In genomic region chr3:158097571-158098553, GRCh38 we compare ENCODE assay signal across 8 cellular contexts. TPM values are rescaled to one million over a fixed set of nuclear protein-coding genes. Genes with fewer than 3 reads are reported as not detected.
DNase-seq lines count a peak whose midpoint lies in the region; ATAC-seq and TF ChIP-seq lines count a peak whose summit lies in the region.

No MANE protein-coding gene starts in this region.

- H3K27me3 Mint-ChIP-seq in central memory CD8-positive, alpha-beta T cell: peaks cover 82% of the 10 kb centered on the region

- peak overlapping the region; percentile 45 for H3K4me2 ChIP-seq in HCT116 (ENCODE audit: low read length)
- no peak overlapping the region for H3K4me2 ChIP-seq in SK-N-SH

- H4K20me1 ChIP-seq in HCT116 (ENCODE audit: insufficient read depth) (no peaks in the 10 kb centered on the region), SK-N-SH (ENCODE audit: insufficient read depth) (no peaks in the 10 kb centered on the region; the same call in 1 of the 2 replicates)

- H3K9me2 ChIP-seq in HCT116 (ENCODE audit: insufficient read depth) (no peaks in the 10 kb centered on the region), SK-N-SH (no peaks in the 10 kb centered on the region)

- no peak for TF ChIP-seq CTCF in HCT116 (IDR thresholded peaks at IDR 0.05 in 2 of 3, conservative IDR thresholded peaks at IDR 0.05 in 1 of 3; ENCODE audit: borderline replicate concordance in 1 of 3, insufficient read depth in 1 of 3, low read depth in 2 of 3, low read length in 2 of 3)
- TF ChIP-seq CTCF in WI38 (IDR thresholded peaks at IDR 0.05; ENCODE audit: low read depth, low read length): no peak
- TF ChIP-seq CTCF in lung (IDR thresholded peaks at IDR 0.05; ENCODE audit: control extremely low read depth, extremely low read depth): no peak
- TF ChIP-seq CTCF in SK-N-SH (IDR thresholded peaks at IDR 0.05): no peak

- H3K36me3 Mint-ChIP-seq in central memory CD8-positive, alpha-beta T cell (ENCODE audit: insufficient read depth): peaks cover 10% of the 10 kb centered on the region

- H3K27me3 ChIP-seq in HCT116 (ENCODE audit: insufficient read depth, low read length) (no peaks in the 10 kb centered on the region), lung (ENCODE audit: control insufficient read depth, insufficient read depth) (peaks cover 3% of the 10 kb centered on the region), SK-N-SH (ENCODE audit: insufficient read depth) (no peaks in the 10 kb centered on the region)

- ATAC-seq in HCT116 (peak; percentile 92), lung (ENCODE audit: insufficient read depth, low FRiP score) (peak; percentile 91)
- ATAC-seq in central memory CD8-positive, alpha-beta T cell (replicated peaks; ENCODE audit: extremely low read depth, poor library complexity, severe bottlenecking): peak; percentile 81

- H3K4me3 Mint-ChIP-seq in central memory CD8-positive, alpha-beta T cell: peak overlapping the region; percentile 81

- POLR2A ChIA-PET in HCT116 (lab: Charles Lee) (no interaction called here), SK-N-SH (lab: Yijun Ruan, JAX) (no interaction called here)

- no peaks in the 10 kb centered on the region; a peak in 1 of 4 replicates for H3K36me3 ChIP-seq in HCT116 (ENCODE audit: control insufficient read depth in 1 of 2, insufficient read depth in 2 of 2, low read length in 2 of 2)
- no peaks in the 10 kb centered on the region for H3K36me3 ChIP-seq in lung (ENCODE audit: control insufficient read depth in 2 of 2, insufficient read depth in 2 of 2, low read length in 2 of 2)
- H3K36me3 ChIP-seq in SK-N-SH (replicated peaks in 1 of 2; ENCODE audit: control insufficient read depth in 1 of 2, insufficient read depth in 2 of 2, low read length in 1 of 2): peaks cover 62 to 68% of the 10 kb centered on the region in 2 experiments

- DNase-seq in GF-D8 (lab: John Stamatoyannopoulos, UW) (peak; percentile 45), HCT116 (ENCODE audit: low read depth, low spot score) (no peak), MV-4-11 (lab: John Stamatoyannopoulos, UW) (peak; percentile 79), lung (ENCODE audit: low spot score) (peak; percentile 75), SK-N-SH (no peak)
- peak; percentile 57 to 61 for DNase-seq in central memory CD8-positive, alpha-beta T cell (ENCODE audit: low spot score in 2 of 2)
- DNase-seq in stimulated activated CD8-positive, alpha-beta memory T cell treated with anti-CD3 and anti-CD28 coated beads, Interleukin-7, amount 100 ng/mL, for 24 hours (ENCODE audit: low read depth): peak; percentile 43

- H3K4me3 ChIP-seq in HCT116 (replicated peaks in 1 of 2; ENCODE audit: low read depth in 1 of 2, low read length in 2 of 2) (peak overlapping the region; percentile 15 to 28; a peak in 1 of 4 replicates), WI38 (ENCODE audit: low read depth, low read length) (peak overlapping the region; percentile 46), lung (peak overlapping the region; percentile 41), SK-N-SH (ENCODE audit: low read depth in 2 of 2, low read length in 1 of 2) (no peak overlapping the region)

- H3K79me2 ChIP-seq in HCT116 (ENCODE audit: insufficient read depth, low read length): no peaks in the 10 kb centered on the region
- peaks cover 3% of the 10 kb centered on the region for H3K79me2 ChIP-seq in SK-N-SH (ENCODE audit: insufficient read depth)

- H3K9me3 Mint-ChIP-seq in central memory CD8-positive, alpha-beta T cell: no peaks in the 10 kb centered on the region

- no peak overlapping the region for H3K9ac ChIP-seq in HCT116 (ENCODE audit: low read length)
- no peak overlapping the region for H3K9ac ChIP-seq in SK-N-SH

- H3K4me1 ChIP-seq in HCT116 (ENCODE audit: control insufficient read depth in 1 of 2, insufficient read depth in 2 of 2, low read length in 2 of 2) (peaks cover 0 to 4% of the 10 kb centered on the region in 2 experiments; a peak in 1 of 4 replicates), lung (ENCODE audit: control insufficient read depth in 2 of 2, insufficient read depth in 2 of 2, low read length in 2 of 2) (peaks cover 0 to 13% of the 10 kb centered on the region in 2 donors), SK-N-SH (ENCODE audit: control insufficient read depth in 1 of 2, insufficient read depth in 2 of 2, low read depth in 1 of 2, low read length in 1 of 2) (peaks cover 0 to 5% of the 10 kb centered on the region in 2 experiments; a peak in 2 of 4 replicates)

- intact Hi-C loops in HCT116 (cut with micrococcal nuclease): no loop called here

- RAD21 ChIA-PET in HCT116 (lab: Charles Lee; ENCODE audit: low non-redundant PET in 1 of 2, low total read pairs in 2 of 2, uncharacterized antibody in 2 of 2, unreplicated experiment in 2 of 2): no interaction called here

- no TSS peak for BruUV-seq in HCT116 (replicated peaks; lab: Mats Ljungman, UMichigan)

- no peak for TF ChIP-seq RAD21 in HCT116 (IDR thresholded peaks at IDR 0.05; ENCODE audit: low read depth)
- no peak for TF ChIP-seq RAD21 in SK-N-SH (IDR thresholded peaks at IDR 0.05; ENCODE audit: low read length)

- 1 to 2% methylated on average over 68 of the region's 68 CpGs for WGBS in lung, 2 donors
- 91% methylated on average over 64 of the region's 68 CpGs for WGBS in SK-N-SH (ENCODE audit: low lambda C conversion rate)

- H3F3A ChIP-seq in SK-N-SH (replicated peaks; ENCODE audit: insufficient read depth): no peaks in the 10 kb centered on the region

- TF ChIP-seq EP300 in SK-N-SH (IDR thresholded peaks at IDR 0.05; ENCODE audit: borderline replicate concordance in 1 of 2, low read depth in 1 of 2, low read length in 1 of 2): no peak

- H2AFZ ChIP-seq in HCT116 (ENCODE audit: low read depth, low read length, poor library complexity, severe bottlenecking): no peak overlapping the region
- H2AFZ ChIP-seq in SK-N-SH (ENCODE audit: low read depth): no peak overlapping the region

- H3K27ac ChIP-seq in HCT116 (ENCODE audit: low read depth, low read length) (no peak overlapping the region), lung (ENCODE audit: low read depth in 1 of 2, low read length in 1 of 2) (no peak overlapping the region), SK-N-SH (ENCODE audit: low read depth in 2 of 2, low read length in 1 of 2) (no peak overlapping the region)

- CTCF ChIA-PET in HCT116 (lab: Charles Lee) (no interaction called here), SK-N-SH (lab: Yijun Ruan, JAX) (no interaction called here)

- peaks cover 15% of the 10 kb centered on the region for H3K4me1 Mint-ChIP-seq in central memory CD8-positive, alpha-beta T cell

- H3K27ac Mint-ChIP-seq in central memory CD8-positive, alpha-beta T cell (ENCODE audit: low read depth): peak overlapping the region; percentile 45

- H3K9me3 ChIP-seq in HCT116 (ENCODE audit: control insufficient read depth in 1 of 2, insufficient read depth in 1 of 2, low read depth in 1 of 2, low read length in 2 of 2) (no peaks in the 10 kb centered on the region), lung (ENCODE audit: control insufficient read depth in 2 of 2, insufficient read depth in 1 of 2, low read length in 1 of 2) (peaks cover 0 to 23% of the 10 kb centered on the region in 2 donors), SK-N-SH (no peaks in the 10 kb centered on the region)

- no peak for TF ChIP-seq POLR2A in HCT116 (IDR thresholded peaks at IDR 0.05; ENCODE audit: borderline replicate concordance, extremely low read depth, insufficient read depth, insufficient read length)

TF ChIP-seq in HCT116, 20 proteins besides CTCF, POLR2A, EP300 and RAD21 (continues in another document):
- no peak for TF ChIP-seq EGR1 (IDR thresholded peaks at IDR 0.05; ENCODE audit: low read depth)

TF ChIP-seq in SK-N-SH, 30 proteins besides CTCF, POLR2A, EP300 and RAD21:
- TF ChIP-seq YY1 (IDR thresholded peaks at IDR 0.05; ENCODE audit: low read depth): no peak
- no peak for TF ChIP-seq TAF1 (IDR thresholded peaks at IDR 0.05; ENCODE audit: borderline replicate concordance, low read depth, low read length)
- TF ChIP-seq SMC3 (IDR thresholded peaks at IDR 0.05; ENCODE audit: low read depth, low read length): no peak
- no peak for TF ChIP-seq FOSL2 (IDR thresholded peaks at IDR 0.05; ENCODE audit: borderline replicate concordance, low read depth)
- TF ChIP-seq REST (IDR thresholded peaks at IDR 0.05; ENCODE audit: low read depth, low read length): no peak
TF ChIP-seq in SK-N-SH: peak in this region for 0.

RNA-seq across cellular contexts. Expression of gene SHOX2, which starts 8.4 kb away (rescaled TPM):
- 9.4 TPM for total RNA-seq in HCT116 (2021; ENCODE audit: unreplicated experiment)
- 5.2 and 5.4 TPM in 2 replicates for polyA plus RNA-seq in HCT116 (2012)
- under 1 TPM; 0.21 to 0.31 TPM for total RNA-seq in lung
- under 1 TPM; 0.04 to 0.26 TPM for polyA plus RNA-seq in lung
- polyA plus RNA-seq in SK-N-SH (2012; rRNA removed): 17.1 and 20.2 TPM in 2 replicates
- 10.8 and 11.8 TPM in 2 replicates for polyA plus RNA-seq in SK-N-SH (2012; cell fraction: cytosol; rRNA removed)
- 81.5 and 86.0 TPM in 2 replicates for polyA plus RNA-seq in SK-N-SH (2012; cell fraction: nucleus; rRNA removed)

RNA-seq across cellular contexts. Expression of gene RSRC1, which starts 12.0 kb away (rescaled TPM):
- total RNA-seq in HCT116 (2021; ENCODE audit: unreplicated experiment) (37.1 TPM), lung (10 to 100 TPM; 22.8 to 53.5 TPM)
- 17.0 and 20.4 TPM in 2 replicates for polyA plus RNA-seq in HCT116 (2012)
- polyA plus RNA-seq in lung (10 to 100 TPM in 1 of 2 donors, 1 to 10 TPM in 1; 9.1 to 11.3 TPM), SK-N-SH (2012; rRNA removed) (4.4 and 4.5 TPM in 2 replicates)
- 8.6 and 10.9 TPM in 2 replicates for polyA plus RNA-seq in SK-N-SH (2012; cell fraction: cytosol; rRNA removed)
- 2.7 and 5.1 TPM in 2 replicates for polyA plus RNA-seq in SK-N-SH (2012; cell fraction: nucleus; rRNA removed)

Comparison
In these comparisons a context has a peak if more than half of its experiments do, and no peak if none do; other contexts are left out.
1. DNase-seq: peak in GF-D8 (single experiment), MV-4-11 (single experiment), central memory CD8-positive, alpha-beta T cell (2 of 2), lung (single experiment) and stimulated activated CD8-positive, alpha-beta memory T cell treated with anti-CD3 and anti-CD28 coated beads, Interleukin-7, amount 100 ng/mL, for 24 hours (single experiment); none in HCT116 (single experiment) and SK-N-SH (single experiment).
2. H3K4me3 ChIP-seq: peak in HCT116 (2 of 2), WI38 (single experiment) and lung (single experiment); none in SK-N-SH (0 of 2).
3. Peak in every context shown above with its lines, with median percentiles within 50 percentile points of each other: ATAC-seq.